In the genomic region with DNA sequence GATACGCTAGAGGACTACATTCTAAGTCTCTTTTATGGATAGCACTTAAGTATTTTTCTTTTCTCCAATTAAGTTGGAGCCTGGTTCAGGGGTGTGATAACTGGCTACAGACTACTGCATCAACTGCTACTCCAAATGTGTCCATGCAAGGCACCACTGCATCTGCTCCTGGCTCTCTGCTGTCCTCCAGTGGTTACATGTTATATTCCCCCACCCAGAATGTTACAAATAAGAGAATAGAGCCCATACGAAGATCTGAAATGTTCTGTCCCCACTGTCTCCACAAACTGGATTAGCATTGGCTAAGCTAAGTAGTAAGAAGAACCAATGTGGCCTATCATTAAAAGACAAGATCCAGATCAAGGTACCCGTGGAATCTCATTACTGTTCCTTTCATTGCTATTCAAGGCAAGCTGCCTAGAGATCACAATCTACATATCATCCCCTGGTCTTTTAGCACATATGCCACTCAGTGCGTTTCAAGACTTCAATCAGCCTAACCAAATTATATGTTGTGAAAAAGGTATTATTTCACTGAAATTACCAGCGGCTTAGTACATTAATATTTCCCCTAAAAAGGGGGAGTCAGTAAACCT, we compare ENCODE assay signal across 8 cellular contexts.
A peak's percentile ranks its signal among the peaks of the same experiment; 100 is the strongest.
DNase-seq lines count a peak whose midpoint lies in the region; ATAC-seq, FAIRE-seq and TF ChIP-seq lines count a peak whose summit lies in the region.

No MANE protein-coding gene starts in this region.

- H3K9me3 Mint-ChIP-seq in WTC11, result no peaks in the 10 kb centered on the region

- no peak for FAIRE-seq in urothelium cell line (lab: Jason Lieb, UNC)

- POLR2A ChIA-PET in WTC11 (lab: Charles Lee), result no interaction called here

- no peaks in the 10 kb centered on the region for H3K36me3 Mint-ChIP-seq in WTC11

- H3K27ac Mint-ChIP-seq in WTC11, result no peak overlapping the region

- H3K4me1 Mint-ChIP-seq in WTC11, result no peaks in the 10 kb centered on the region

- CTCF ChIA-PET in WTC11 (lab: Charles Lee), result interaction anchor here (1.1 kb wide), 1 partner anchor 846 kb away, joined by 4 read pairs; no protein-coding TSS in a partner anchor

- TF ChIP-seq CTCF in WTC11 (IDR thresholded peaks at IDR 0.05), result peak; percentile 48; the same call in 1 of the 2 replicates

- ATAC-seq in GM21723 (IDR thresholded peaks at IDR 0.05; ENCODE audit: unreplicated experiment) (peak; percentile 79), WTC11 (peak; percentile 100), HG03469 (IDR thresholded peaks at IDR 0.05; ENCODE audit: unreplicated experiment) (no peak)

- no peak overlapping the region for H3K4me3 Mint-ChIP-seq in WTC11

- DNase-seq in EL (peak; percentile 73), NCI-H146 treated with DMSO at 0.1 percent for 48 hours (lab: John Stamatoyannopoulos, UW; ENCODE audit: unreplicated experiment) (peak; percentile 59), WTC11 (ENCODE audit: low spot score) (peak; percentile 43), hepatic stellate cell (ENCODE audit: low spot score) (peak; percentile 8), urothelium cell line (ENCODE audit: low spot score) (peak; percentile 61), LoVo (ENCODE audit: low spot score) (no peak)

- H3K27me3 Mint-ChIP-seq in WTC11 (ENCODE audit: low read depth), result no peaks in the 10 kb centered on the region

TF ChIP-seq in WTC11, 78 proteins besides CTCF, POLR2A, EP300 and RAD21 (continues in another document):
- TF ChIP-seq, protein P1, sequence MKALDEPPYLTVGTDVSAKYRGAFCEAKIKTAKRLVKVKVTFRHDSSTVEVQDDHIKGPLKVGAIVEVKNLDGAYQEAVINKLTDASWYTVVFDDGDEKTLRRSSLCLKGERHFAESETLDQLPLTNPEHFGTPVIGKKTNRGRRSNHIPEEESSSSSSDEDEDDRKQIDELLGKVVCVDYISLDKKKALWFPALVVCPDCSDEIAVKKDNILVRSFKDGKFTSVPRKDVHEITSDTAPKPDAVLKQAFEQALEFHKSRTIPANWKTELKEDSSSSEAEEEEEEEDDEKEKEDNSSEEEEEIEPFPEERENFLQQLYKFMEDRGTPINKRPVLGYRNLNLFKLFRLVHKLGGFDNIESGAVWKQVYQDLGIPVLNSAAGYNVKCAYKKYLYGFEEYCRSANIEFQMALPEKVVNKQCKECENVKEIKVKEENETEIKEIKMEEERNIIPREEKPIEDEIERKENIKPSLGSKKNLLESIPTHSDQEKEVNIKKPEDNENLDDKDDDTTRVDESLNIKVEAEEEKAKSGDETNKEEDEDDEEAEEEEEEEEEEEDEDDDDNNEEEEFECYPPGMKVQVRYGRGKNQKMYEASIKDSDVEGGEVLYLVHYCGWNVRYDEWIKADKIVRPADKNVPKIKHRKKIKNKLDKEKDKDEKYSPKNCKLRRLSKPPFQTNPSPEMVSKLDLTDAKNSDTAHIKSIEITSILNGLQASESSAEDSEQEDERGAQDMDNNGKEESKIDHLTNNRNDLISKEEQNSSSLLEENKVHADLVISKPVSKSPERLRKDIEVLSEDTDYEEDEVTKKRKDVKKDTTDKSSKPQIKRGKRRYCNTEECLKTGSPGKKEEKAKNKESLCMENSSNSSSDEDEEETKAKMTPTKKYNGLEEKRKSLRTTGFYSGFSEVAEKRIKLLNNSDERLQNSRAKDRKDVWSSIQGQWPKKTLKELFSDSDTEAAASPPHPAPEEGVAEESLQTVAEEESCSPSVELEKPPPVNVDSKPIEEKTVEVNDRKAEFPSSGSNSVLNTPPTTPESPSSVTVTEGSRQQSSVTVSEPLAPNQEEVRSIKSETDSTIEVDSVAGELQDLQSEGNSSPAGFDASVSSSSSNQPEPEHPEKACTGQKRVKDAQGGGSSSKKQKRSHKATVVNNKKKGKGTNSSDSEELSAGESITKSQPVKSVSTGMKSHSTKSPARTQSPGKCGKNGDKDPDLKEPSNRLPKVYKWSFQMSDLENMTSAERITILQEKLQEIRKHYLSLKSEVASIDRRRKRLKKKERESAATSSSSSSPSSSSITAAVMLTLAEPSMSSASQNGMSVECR (CRISPR knock-in tag; IDR thresholded peaks at IDR 0.05; ENCODE audit: borderline replicate concordance), result no peak
- TF ChIP-seq HMGA2 (CRISPR knock-in tag; IDR thresholded peaks at IDR 0.05) (no peak), SP1 (CRISPR knock-in tag; conservative IDR thresholded peaks at IDR 0.05) (no peak)
- TF ChIP-seq, protein P2, sequence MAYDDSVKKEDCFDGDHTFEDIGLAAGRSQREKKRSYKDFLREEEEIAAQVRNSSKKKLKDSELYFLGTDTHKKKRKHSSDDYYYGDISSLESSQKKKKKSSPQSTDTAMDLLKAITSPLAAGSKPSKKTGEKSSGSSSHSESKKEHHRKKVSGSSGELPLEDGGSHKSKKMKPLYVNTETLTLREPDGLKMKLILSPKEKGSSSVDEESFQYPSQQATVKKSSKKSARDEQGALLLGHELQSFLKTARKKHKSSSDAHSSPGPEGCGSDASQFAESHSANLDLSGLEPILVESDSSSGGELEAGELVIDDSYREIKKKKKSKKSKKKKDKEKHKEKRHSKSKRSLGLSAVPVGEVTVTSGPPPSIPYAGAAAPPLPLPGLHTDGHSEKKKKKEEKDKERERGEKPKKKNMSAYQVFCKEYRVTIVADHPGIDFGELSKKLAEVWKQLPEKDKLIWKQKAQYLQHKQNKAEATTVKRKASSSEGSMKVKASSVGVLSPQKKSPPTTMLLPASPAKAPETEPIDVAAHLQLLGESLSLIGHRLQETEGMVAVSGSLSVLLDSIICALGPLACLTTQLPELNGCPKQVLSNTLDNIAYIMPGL (CRISPR knock-in tag; IDR thresholded peaks at IDR 0.05), result no peak
- TF ChIP-seq, protein P3, sequence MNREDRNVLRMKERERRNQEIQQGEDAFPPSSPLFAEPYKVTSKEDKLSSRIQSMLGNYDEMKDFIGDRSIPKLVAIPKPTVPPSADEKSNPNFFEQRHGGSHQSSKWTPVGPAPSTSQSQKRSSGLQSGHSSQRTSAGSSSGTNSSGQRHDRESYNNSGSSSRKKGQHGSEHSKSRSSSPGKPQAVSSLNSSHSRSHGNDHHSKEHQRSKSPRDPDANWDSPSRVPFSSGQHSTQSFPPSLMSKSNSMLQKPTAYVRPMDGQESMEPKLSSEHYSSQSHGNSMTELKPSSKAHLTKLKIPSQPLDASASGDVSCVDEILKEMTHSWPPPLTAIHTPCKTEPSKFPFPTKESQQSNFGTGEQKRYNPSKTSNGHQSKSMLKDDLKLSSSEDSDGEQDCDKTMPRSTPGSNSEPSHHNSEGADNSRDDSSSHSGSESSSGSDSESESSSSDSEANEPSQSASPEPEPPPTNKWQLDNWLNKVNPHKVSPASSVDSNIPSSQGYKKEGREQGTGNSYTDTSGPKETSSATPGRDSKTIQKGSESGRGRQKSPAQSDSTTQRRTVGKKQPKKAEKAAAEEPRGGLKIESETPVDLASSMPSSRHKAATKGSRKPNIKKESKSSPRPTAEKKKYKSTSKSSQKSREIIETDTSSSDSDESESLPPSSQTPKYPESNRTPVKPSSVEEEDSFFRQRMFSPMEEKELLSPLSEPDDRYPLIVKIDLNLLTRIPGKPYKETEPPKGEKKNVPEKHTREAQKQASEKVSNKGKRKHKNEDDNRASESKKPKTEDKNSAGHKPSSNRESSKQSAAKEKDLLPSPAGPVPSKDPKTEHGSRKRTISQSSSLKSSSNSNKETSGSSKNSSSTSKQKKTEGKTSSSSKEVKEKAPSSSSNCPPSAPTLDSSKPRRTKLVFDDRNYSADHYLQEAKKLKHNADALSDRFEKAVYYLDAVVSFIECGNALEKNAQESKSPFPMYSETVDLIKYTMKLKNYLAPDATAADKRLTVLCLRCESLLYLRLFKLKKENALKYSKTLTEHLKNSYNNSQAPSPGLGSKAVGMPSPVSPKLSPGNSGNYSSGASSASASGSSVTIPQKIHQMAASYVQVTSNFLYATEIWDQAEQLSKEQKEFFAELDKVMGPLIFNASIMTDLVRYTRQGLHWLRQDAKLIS (CRISPR knock-in tag; IDR thresholded peaks at IDR 0.05; ENCODE audit: borderline replicate concordance), result no peak
- TF ChIP-seq, protein P4, sequence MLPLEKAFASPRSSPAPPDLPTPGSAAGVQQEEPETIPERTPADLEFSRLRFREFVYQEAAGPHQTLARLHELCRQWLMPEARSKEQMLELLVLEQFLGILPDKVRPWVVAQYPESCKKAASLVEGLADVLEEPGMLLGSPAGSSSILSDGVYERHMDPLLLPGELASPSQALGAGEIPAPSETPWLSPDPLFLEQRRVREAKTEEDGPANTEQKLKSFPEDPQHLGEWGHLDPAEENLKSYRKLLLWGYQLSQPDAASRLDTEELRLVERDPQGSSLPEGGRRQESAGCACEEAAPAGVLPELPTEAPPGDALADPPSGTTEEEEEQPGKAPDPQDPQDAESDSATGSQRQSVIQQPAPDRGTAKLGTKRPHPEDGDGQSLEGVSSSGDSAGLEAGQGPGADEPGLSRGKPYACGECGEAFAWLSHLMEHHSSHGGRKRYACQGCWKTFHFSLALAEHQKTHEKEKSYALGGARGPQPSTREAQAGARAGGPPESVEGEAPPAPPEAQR (CRISPR knock-in tag; IDR thresholded peaks at IDR 0.05), result no peak
- TF ChIP-seq, protein P5, sequence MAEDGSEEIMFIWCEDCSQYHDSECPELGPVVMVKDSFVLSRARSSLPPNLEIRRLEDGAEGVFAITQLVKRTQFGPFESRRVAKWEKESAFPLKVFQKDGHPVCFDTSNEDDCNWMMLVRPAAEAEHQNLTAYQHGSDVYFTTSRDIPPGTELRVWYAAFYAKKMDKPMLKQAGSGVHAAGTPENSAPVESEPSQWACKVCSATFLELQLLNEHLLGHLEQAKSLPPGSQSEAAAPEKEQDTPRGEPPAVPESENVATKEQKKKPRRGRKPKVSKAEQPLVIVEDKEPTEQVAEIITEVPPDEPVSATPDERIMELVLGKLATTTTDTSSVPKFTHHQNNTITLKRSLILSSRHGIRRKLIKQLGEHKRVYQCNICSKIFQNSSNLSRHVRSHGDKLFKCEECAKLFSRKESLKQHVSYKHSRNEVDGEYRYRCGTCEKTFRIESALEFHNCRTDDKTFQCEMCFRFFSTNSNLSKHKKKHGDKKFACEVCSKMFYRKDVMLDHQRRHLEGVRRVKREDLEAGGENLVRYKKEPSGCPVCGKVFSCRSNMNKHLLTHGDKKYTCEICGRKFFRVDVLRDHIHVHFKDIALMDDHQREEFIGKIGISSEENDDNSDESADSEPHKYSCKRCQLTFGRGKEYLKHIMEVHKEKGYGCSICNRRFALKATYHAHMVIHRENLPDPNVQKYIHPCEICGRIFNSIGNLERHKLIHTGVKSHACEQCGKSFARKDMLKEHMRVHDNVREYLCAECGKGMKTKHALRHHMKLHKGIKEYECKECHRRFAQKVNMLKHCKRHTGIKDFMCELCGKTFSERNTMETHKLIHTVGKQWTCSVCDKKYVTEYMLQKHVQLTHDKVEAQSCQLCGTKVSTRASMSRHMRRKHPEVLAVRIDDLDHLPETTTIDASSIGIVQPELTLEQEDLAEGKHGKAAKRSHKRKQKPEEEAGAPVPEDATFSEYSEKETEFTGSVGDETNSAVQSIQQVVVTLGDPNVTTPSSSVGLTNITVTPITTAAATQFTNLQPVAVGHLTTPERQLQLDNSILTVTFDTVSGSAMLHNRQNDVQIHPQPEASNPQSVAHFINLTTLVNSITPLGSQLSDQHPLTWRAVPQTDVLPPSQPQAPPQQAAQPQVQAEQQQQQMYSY (CRISPR knock-in tag; IDR thresholded peaks at IDR 0.05), result no peak
